ENCODE assay signal across 8 cellular contexts in the genomic region with DNA sequence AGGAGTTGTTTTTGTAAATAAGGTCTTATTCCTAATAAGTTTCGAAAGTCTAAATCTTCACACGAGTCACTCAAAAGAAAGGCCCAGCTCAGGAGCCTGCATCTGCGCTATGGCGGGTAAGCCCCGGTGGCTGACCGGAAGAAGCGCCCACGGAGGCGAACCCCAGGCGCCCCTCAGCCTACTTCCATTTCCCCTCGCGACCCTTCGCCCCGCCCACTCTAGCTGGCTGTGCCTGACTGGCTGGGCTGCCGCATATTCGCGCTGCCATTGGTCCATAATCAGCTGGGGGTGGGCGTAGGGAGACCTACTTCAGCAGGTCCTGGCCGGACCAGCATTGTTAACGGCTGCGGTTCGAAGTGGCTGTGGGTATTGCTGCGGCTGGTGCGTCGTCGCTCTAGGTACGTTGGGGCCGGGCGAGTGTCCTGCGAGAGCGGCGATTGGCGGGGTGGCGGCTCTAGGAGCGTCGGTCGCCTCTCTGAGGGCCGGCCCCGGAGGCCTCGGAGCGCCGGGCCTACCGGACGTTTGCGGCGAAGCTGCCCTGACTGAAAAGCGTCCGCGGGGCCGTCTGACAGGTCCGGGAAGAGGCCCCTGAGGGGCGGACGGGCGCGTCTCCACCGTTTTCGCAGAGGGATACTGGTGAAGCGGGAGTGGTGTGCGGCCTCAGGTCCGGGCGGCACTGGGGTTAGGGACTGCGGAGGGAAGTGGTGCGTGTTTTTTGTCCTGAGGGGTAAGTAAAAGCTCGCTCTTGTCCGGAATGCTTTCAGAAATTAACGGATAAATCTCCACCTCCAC. TPM values are rescaled to one million over a fixed set of nuclear protein-coding genes. Genes with fewer than 3 reads are reported as not detected.
DNase-seq lines count a peak whose midpoint lies in the region; ATAC-seq and TF ChIP-seq lines count a peak whose summit lies in the region.

A gene with protein sequence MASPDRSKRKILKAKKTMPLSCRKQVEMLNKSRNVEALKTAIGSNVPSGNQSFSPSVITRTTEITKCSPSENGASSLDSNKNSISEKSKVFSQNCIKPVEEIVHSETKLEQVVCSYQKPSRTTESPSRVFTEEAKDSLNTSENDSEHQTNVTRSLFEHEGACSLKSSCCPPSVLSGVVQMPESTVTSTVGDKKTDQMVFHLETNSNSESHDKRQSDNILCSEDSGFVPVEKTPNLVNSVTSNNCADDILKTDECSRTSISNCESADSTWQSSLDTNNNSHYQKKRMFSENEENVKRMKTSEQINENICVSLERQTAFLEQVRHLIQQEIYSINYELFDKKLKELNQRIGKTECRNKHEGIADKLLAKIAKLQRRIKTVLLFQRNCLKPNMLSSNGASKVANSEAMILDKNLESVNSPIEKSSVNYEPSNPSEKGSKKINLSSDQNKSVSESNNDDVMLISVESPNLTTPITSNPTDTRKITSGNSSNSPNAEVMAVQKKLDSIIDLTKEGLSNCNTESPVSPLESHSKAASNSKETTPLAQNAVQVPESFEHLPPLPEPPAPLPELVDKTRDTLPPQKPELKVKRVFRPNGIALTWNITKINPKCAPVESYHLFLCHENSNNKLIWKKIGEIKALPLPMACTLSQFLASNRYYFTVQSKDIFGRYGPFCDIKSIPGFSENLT (plus strand): TSS at position 337 of the 792 bp plus-strand sequence. CDS start 44,560 bp downstream, outside the sequence.

- DNase-seq in CMK (ENCODE audit: low read depth) (peak; percentile 86), HuH-7 (ENCODE audit: low spot score) (peak; percentile 94), activated B cell treated with CpG ODN at 0.5 μM for 24 hours (peak; percentile 86), cardiac fibroblast (ENCODE audit: low read depth in 2 of 2) (peak; percentile 79 to 90), iris pigment epithelial cell (ENCODE audit: low read depth) (peak; percentile 95), NCI-H2196 treated with DMSO at 0.1 percent for 48 hours (lab: John Stamatoyannopoulos, UW; ENCODE audit: unreplicated experiment) (no peak)
- DNase-seq in stimulated activated CD4-positive, alpha-beta T cell treated with anti-CD3 and anti-CD28 coated beads, Interleukin-12 subunit alpha, Interleukin-12 subunit beta, amount 100 ng/mL, for 24 hours (ENCODE audit: low read depth in 2 of 2) = peak; percentile 78 to 92

- peak within 1 kb of the TSS; percentile 96 for H3K27ac Mint-ChIP-seq in activated B cell treated with CpG ODN at 0.5 μM for 24 hours

- POLR2A ChIA-PET in activated B cell treated with CpG ODN at 0.5 μM for 24 hours (lab: Charles Lee) = interaction anchor here (0.6 to 1.7 kb wide), 13 partner anchors 9 to 399 kb away, joined by 3 to 11 read pairs (median 4); no protein-coding TSS in a partner anchor

- peaks cover 34% of the 10 kb centered on the region for H3K36me3 Mint-ChIP-seq in activated B cell treated with CpG ODN at 0.5 μM for 24 hours (ENCODE audit: low read depth)

- peak; percentile 92 for ATAC-seq in GM21423 (IDR thresholded peaks at IDR 0.05; ENCODE audit: unreplicated experiment)
- peak; percentile 99 for ATAC-seq in activated B cell treated with CpG ODN at 0.5 μM for 24 hours (ENCODE audit: low read depth)

- no peaks in the 10 kb centered on the region for H3K9me3 Mint-ChIP-seq in activated B cell treated with CpG ODN at 0.5 μM for 24 hours

- peak within 1 kb of the TSS; percentile 60 to 66 for H3K4me3 ChIP-seq in cardiac fibroblast (replicated peaks in 1 of 2; ENCODE audit: low read depth in 2 of 2, low read length in 2 of 2)

- TF ChIP-seq CTCF in activated B cell treated with CpG ODN at 0.5 μM for 24 hours (IDR thresholded peaks at IDR 0.05) (no peak), cardiac fibroblast (IDR thresholded peaks at IDR 0.05; ENCODE audit: low read depth, low read length) (no peak)

- CTCF ChIA-PET in activated B cell treated with CpG ODN at 0.5 μM for 24 hours (lab: Charles Lee) = interaction anchor here (0.9 to 1.2 kb wide), 2 partner anchors 92 to 128 kb away, joined by 3 to 5 read pairs; no protein-coding TSS in a partner anchor

- H3K4me3 Mint-ChIP-seq in activated B cell treated with CpG ODN at 0.5 μM for 24 hours = peak within 1 kb of the TSS; percentile 99

- H3K27me3 Mint-ChIP-seq in activated B cell treated with CpG ODN at 0.5 μM for 24 hours = no peaks in the 10 kb centered on the region

- H3K4me1 Mint-ChIP-seq in activated B cell treated with CpG ODN at 0.5 μM for 24 hours = peaks cover 49% of the 10 kb centered on the region

- intact Hi-C loops in activated B cell treated with CpG ODN at 0.5 μM for 24 hours (cut with micrococcal nuclease) = loop anchor here (1.0 to 10.0 kb wide), 5 partner anchors 89 to 489 kb away; a partner anchor contains a TSS

RNA-seq across cellular contexts. Expression of the gene that starts here (rescaled TPM):
- total RNA-seq in activated B cell treated with CpG ODN at 0.5 μM for 24 hours = 48.6 and 55.9 TPM in 2 replicates
